In genomic region chr17:61201211-61201610, GRCh38 we compare ENCODE assay signal across 1 cellular context.
TF ChIP-seq lines count a peak whose summit lies in the region.

No MANE protein-coding gene starts in this region.

TF ChIP-seq in HepG2, 621 proteins besides CTCF, POLR2A, EP300 and RAD21 (continued from another document):
- TF ChIP-seq PBX3 (CRISPR knock-in tag; IDR thresholded peaks at IDR 0.05; ENCODE audit: borderline replicate concordance) (no peak), ZKSCAN5 (CRISPR knock-in tag; IDR thresholded peaks at IDR 0.05) (no peak), FOXO1 (CRISPR knock-in tag; IDR thresholded peaks at IDR 0.05) (no peak), AKAP8 (CRISPR knock-in tag; IDR thresholded peaks at IDR 0.05) (no peak), SRSF4 (IDR thresholded peaks at IDR 0.05; ENCODE audit: low read depth, low read length, poor library complexity, severe bottlenecking) (no peak), ZNF747 (CRISPR knock-in tag; IDR thresholded peaks at IDR 0.05; ENCODE audit: borderline replicate concordance) (no peak), ZBTB25 (CRISPR knock-in tag; IDR thresholded peaks at IDR 0.05) (no peak), FOXJ3 (CRISPR knock-in tag; IDR thresholded peaks at IDR 0.05; ENCODE audit: borderline replicate concordance) (no peak), ZNF10 (CRISPR knock-in tag; IDR thresholded peaks at IDR 0.05; ENCODE audit: borderline replicate concordance, low read depth) (no peak), FUBP1 (CRISPR knock-in tag; IDR thresholded peaks at IDR 0.05; ENCODE audit: borderline replicate concordance) (no peak), U2AF1 (optimal IDR thresholded peaks at IDR 0.05; ENCODE audit: low read depth, low read length) (no peak), ZNF274 (CRISPR knock-in tag; IDR thresholded peaks at IDR 0.05) (no peak)
- TF ChIP-seq, protein P1, sequence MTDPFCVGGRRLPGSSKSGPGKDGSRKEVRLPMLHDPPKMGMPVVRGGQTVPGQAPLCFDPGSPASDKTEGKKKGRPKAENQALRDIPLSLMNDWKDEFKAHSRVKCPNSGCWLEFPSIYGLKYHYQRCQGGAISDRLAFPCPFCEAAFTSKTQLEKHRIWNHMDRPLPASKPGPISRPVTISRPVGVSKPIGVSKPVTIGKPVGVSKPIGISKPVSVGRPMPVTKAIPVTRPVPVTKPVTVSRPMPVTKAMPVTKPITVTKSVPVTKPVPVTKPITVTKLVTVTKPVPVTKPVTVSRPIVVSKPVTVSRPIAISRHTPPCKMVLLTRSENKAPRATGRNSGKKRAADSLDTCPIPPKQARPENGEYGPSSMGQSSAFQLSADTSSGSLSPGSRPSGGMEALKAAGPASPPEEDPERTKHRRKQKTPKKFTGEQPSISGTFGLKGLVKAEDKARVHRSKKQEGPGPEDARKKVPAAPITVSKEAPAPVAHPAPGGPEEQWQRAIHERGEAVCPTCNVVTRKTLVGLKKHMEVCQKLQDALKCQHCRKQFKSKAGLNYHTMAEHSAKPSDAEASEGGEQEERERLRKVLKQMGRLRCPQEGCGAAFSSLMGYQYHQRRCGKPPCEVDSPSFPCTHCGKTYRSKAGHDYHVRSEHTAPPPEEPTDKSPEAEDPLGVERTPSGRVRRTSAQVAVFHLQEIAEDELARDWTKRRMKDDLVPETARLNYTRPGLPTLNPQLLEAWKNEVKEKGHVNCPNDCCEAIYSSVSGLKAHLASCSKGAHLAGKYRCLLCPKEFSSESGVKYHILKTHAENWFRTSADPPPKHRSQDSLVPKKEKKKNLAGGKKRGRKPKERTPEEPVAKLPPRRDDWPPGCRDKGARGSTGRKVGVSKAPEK (CRISPR knock-in tag; IDR thresholded peaks at IDR 0.05; ENCODE audit: borderline replicate concordance) = no peak
